Comparison of ENCODE assay signal across 8 cellular contexts in genomic region chr14:76946753-76947077, GRCh38.
DNase-seq lines count a peak whose midpoint lies in the region; ATAC-seq, FAIRE-seq and TF ChIP-seq lines count a peak whose summit lies in the region.

No MANE protein-coding gene starts in this region.

- peak overlapping the region; percentile 93 for H3K27ac ChIP-seq in PC-9
- H3K27ac ChIP-seq in cardiac muscle cell, result peak overlapping the region; percentile 94
- peak overlapping the region; percentile 4 to 82 (median 76) for H3K27ac ChIP-seq in spleen

- POLR2A ChIA-PET in PC-9 (lab: Charles Lee; ENCODE audit: unreplicated experiment) (interaction anchor here (0.6 to 1.8 kb wide), 4 partner anchors 15 to 98 kb away, joined by 3 to 11 read pairs (median 6); no protein-coding TSS in a partner anchor), HEK293T (lab: Yijun Ruan, JAX) (interaction anchor here (1.4 kb wide), 3 partner anchors 9 to 81 kb away, joined by 4 to 9 read pairs (median 5); partner anchors contain the start of gene IRF2BPL)

- peak overlapping the region; percentile 78 for H2AFZ ChIP-seq in PC-9

- no peaks in the 10 kb centered on the region for H4K20me1 ChIP-seq in PC-9 (ENCODE audit: insufficient read depth)

- H3K27me3 ChIP-seq in PC-9 (ENCODE audit: insufficient read depth, low read depth) (no peaks in the 10 kb centered on the region), cardiac muscle cell (no peaks in the 10 kb centered on the region), spleen (replicated peaks in 1 of 7) (no peaks in the 10 kb centered on the region)

- intact Hi-C loops in PC-9 (cut with micrococcal nuclease; ENCODE audit: unreplicated experiment) (loop anchor here (1.0 kb wide), 9 partner anchors 13 to 122 kb away; partner anchors contain the start of gene IRF2BPL), spleen (cut with DNase I; ENCODE audit: low total_unique reads) (no loop called here)

- ATAC-seq in GM21619 (IDR thresholded peaks at IDR 0.05; ENCODE audit: unreplicated experiment), result peak; percentile 13

- no TSS peak for BruUV-seq in PC-9 (replicated peaks; lab: Mats Ljungman, UMichigan)

- H3K9me2 ChIP-seq in PC-9 (ENCODE audit: insufficient read depth), result no peaks in the 10 kb centered on the region

- peaks cover 65% of the 10 kb centered on the region for H3F3A ChIP-seq in PC-9 (ENCODE audit: insufficient read depth, low read depth)

- 67 to 76% (median 70%) methylated on average over 5 to 6 of the region's 6 CpGs for WGBS in spleen, 5 donors

- FAIRE-seq in D721Med (lab: Jason Lieb, UNC), result no peak

- DNase-seq in PC-9 (no peak), cardiac muscle cell (ENCODE audit: low read depth in 1 of 2, low spot score in 1 of 2) (no peak), spleen (no peak), D721Med (ENCODE audit: insufficient read length, low spot score) (no peak), HEK293T (ENCODE audit: extremely low spot score) (no peak), AG08396 (ENCODE audit: low spot score) (no peak), NCI-H748 treated with DMSO at 0.1 percent for 48 hours (lab: John Stamatoyannopoulos, UW) (no peak)

- H3K36me3 ChIP-seq in PC-9 (ENCODE audit: low read depth), result no peaks in the 10 kb centered on the region
- H3K36me3 ChIP-seq in cardiac muscle cell, result no peaks in the 10 kb centered on the region
- no peaks in the 10 kb centered on the region for H3K36me3 ChIP-seq in spleen

- H3K4me1 ChIP-seq in PC-9 (replicated peaks; ENCODE audit: insufficient read depth), result peaks cover 76% of the 10 kb centered on the region
- H3K4me1 ChIP-seq in cardiac muscle cell (ENCODE audit: low read depth), result peaks cover 17% of the 10 kb centered on the region
- peaks cover 19 to 61% (median 40%) of the 10 kb centered on the region in 6 donors for H3K4me1 ChIP-seq in spleen

- no peak for TF ChIP-seq POLR2A in spleen (IDR thresholded peaks at IDR 0.05)

- peak overlapping the region; percentile 15; the same call in 1 of the 2 replicates for H3K4me3 ChIP-seq in PC-9
- H3K4me3 ChIP-seq in cardiac muscle cell, result no peak overlapping the region
- H3K4me3 ChIP-seq in spleen, result peak overlapping the region in 1 of 8 donors; percentile 43

- H3K4me2 ChIP-seq in PC-9, result peak overlapping the region; percentile 73

- no peaks in the 10 kb centered on the region for H3K9me3 ChIP-seq in PC-9 (ENCODE audit: insufficient read depth, low read depth)
- no peaks in the 10 kb centered on the region for H3K9me3 ChIP-seq in cardiac muscle cell (ENCODE audit: low read depth)
- H3K9me3 ChIP-seq in spleen, result no peaks in the 10 kb centered on the region

- TF ChIP-seq CTCF in PC-9 (conservative IDR thresholded peaks at IDR 0.05) (no peak), cardiac muscle cell (IDR thresholded peaks at IDR 0.05; ENCODE audit: low read depth, low read length) (no peak), spleen (IDR thresholded peaks at IDR 0.05 in 8 of 11, conservative IDR thresholded peaks at IDR 0.05 in 3 of 11) (no peak), D721Med (IDR thresholded peaks at IDR 0.05; ENCODE audit: insufficient read depth, missing control alignments) (no peak)

- H3K79me2 ChIP-seq in PC-9 (ENCODE audit: low read depth), result no peaks in the 10 kb centered on the region

- CTCF ChIA-PET in PC-9 (lab: Charles Lee), result interaction anchor here (0.7 to 2.5 kb wide), 6 partner anchors 15 to 124 kb away, joined by 3 to 24 read pairs (median 8); no protein-coding TSS in a partner anchor
- CTCF ChIA-PET in HEK293T (lab: Yijun Ruan, JAX), result no interaction called here

TF ChIP-seq in HEK293T, 16 proteins besides CTCF, POLR2A, EP300 and RAD21:
- TF ChIP-seq BHLHE40 (IDR thresholded peaks at IDR 0.05; ENCODE audit: borderline replicate concordance) (no peak), HDGF (IDR thresholded peaks at IDR 0.05; ENCODE audit: borderline replicate concordance) (no peak), FOXM1 (IDR thresholded peaks at IDR 0.05; ENCODE audit: borderline replicate concordance) (no peak), ZNF384 (IDR thresholded peaks at IDR 0.05) (no peak), CTBP1 (IDR thresholded peaks at IDR 0.05; ENCODE audit: borderline replicate concordance) (no peak), SP1 (IDR thresholded peaks at IDR 0.05) (no peak), PKNOX1 (IDR thresholded peaks at IDR 0.05) (no peak), NFRKB (IDR thresholded peaks at IDR 0.05) (no peak), FOXK2 (IDR thresholded peaks at IDR 0.05) (no peak), FOXA1 (IDR thresholded peaks at IDR 0.05) (no peak), LEF1 (IDR thresholded peaks at IDR 0.05; ENCODE audit: borderline replicate concordance) (no peak), ARNT (IDR thresholded peaks at IDR 0.05) (no peak), SUZ12 (IDR thresholded peaks at IDR 0.05) (no peak), L3MBTL2 (conservative IDR thresholded peaks at IDR 0.05) (no peak), TARDBP (IDR thresholded peaks at IDR 0.05) (no peak), ELF4 (IDR thresholded peaks at IDR 0.05) (no peak)
